ENCODE assay signal across 10 cellular contexts in genomic region chr10:44963772-44964633, GRCh38. TPM values are rescaled to one million over a fixed set of nuclear protein-coding genes. Genes with fewer than 3 reads are reported as not detected.
DNase-seq lines count a peak whose midpoint lies in the region; ATAC-seq and TF ChIP-seq lines count a peak whose summit lies in the region.
"Had no signal": no experiment of that assay in that cellular context is flagged by ENCODE, and none has a peak within 500 bp of the region (broad histone marks: within the 10 kb centered on the region; RNA-seq: fewer than 3 reads in every experiment).

No MANE protein-coding gene starts in this region.

- WGBS in HUES64, result 49% methylated on average over 15 of the region's 15 CpGs
- 35 to 39% methylated on average over 15 of the region's 15 CpGs for WGBS in ectodermal cell, 2 experiments

- H3K27me3 ChIP-seq in AG04450 (ENCODE audit: control insufficient read depth, insufficient read depth, low read length), result no peaks in the 10 kb centered on the region
- H3K27me3 ChIP-seq in HUES64 (ENCODE audit: insufficient read depth, low read length), result peaks cover 10% of the 10 kb centered on the region
- peaks cover 9% of the 10 kb centered on the region for H3K27me3 ChIP-seq in ectodermal cell (ENCODE audit: control insufficient read depth, insufficient read depth, low read length, poor library complexity, severe bottlenecking)

- intact Hi-C loops in natural killer cell (cut with micrococcal nuclease), result no loop called here

- H3K4me3 Mint-ChIP-seq in natural killer cell, result peak overlapping the region; percentile 72

- H3K27ac Mint-ChIP-seq in natural killer cell, result peak overlapping the region; percentile 75 to 92
- H3K27ac Mint-ChIP-seq: CD4-positive, CD25-positive, alpha-beta regulatory T cell had no signal

- H3K27ac ChIP-seq in AG04450 (ENCODE audit: low read depth, low read length) (peak overlapping the region; percentile 31), HUES64 (ENCODE audit: low read depth, low read length) (peak overlapping the region; percentile 69), ectodermal cell (ENCODE audit: insufficient read depth, low read depth, low read length, poor library complexity, severe bottlenecking) (peak overlapping the region; percentile 99)

- H3K4me1 Mint-ChIP-seq in natural killer cell, result peaks cover 74 to 87% of the 10 kb centered on the region in 2 donors

- ATAC-seq in natural killer cell (no peak), HG03442 (IDR thresholded peaks at IDR 0.05; ENCODE audit: unreplicated experiment) (no peak), HG03457 (IDR thresholded peaks at IDR 0.05; ENCODE audit: unreplicated experiment) (no peak), HG03354 (IDR thresholded peaks at IDR 0.05; ENCODE audit: poor library complexity, severe bottlenecking, unreplicated experiment) (no peak)

- H3K9me3 ChIP-seq in AG04450 (ENCODE audit: control insufficient read depth, insufficient read depth, low read length), result no peaks in the 10 kb centered on the region; the same call in 1 of the 2 replicates
- no peaks in the 10 kb centered on the region for H3K9me3 ChIP-seq in HUES64 (ENCODE audit: insufficient read depth, low read depth, low read length)
- no peaks in the 10 kb centered on the region for H3K9me3 ChIP-seq in ectodermal cell (ENCODE audit: control insufficient read depth, low read length)

- H3K4me1 ChIP-seq in HUES64 (ENCODE audit: insufficient read depth, low read length), result peaks cover 58% of the 10 kb centered on the region
- peaks cover 55% of the 10 kb centered on the region for H3K4me1 ChIP-seq in ectodermal cell (ENCODE audit: control insufficient read depth, insufficient read depth, low read length)

- TF ChIP-seq CTCF in AG04450 (IDR thresholded peaks at IDR 0.05; ENCODE audit: low read depth, low read length), result no peak
- no peak for TF ChIP-seq CTCF in natural killer cell (IDR thresholded peaks at IDR 0.05)

- DNase-seq in AG04450 (ENCODE audit: low read depth, low spot score) (no peak), natural killer cell (no peak), DMS153 treated with DMSO at 0.1 percent for 48 hours (lab: John Stamatoyannopoulos, UW; ENCODE audit: unreplicated experiment) (no peak)
- DNase-seq: CD4-positive, CD25-positive, alpha-beta regulatory T cell had no signal

- no peaks in the 10 kb centered on the region for H3K36me3 Mint-ChIP-seq in natural killer cell
- H3K36me3 Mint-ChIP-seq: CD4-positive, CD25-positive, alpha-beta regulatory T cell had no signal

- no peaks in the 10 kb centered on the region for H3K9me3 Mint-ChIP-seq in natural killer cell
- H3K9me3 Mint-ChIP-seq: CD4-positive, CD25-positive, alpha-beta regulatory T cell had no signal

- H3K9ac ChIP-seq in HUES64 (ENCODE audit: low read depth, low read length), result peak overlapping the region; percentile 62

- H3K4me3 ChIP-seq in AG04450 (ENCODE audit: low read depth, low read length) (no peak overlapping the region), HUES64 (ENCODE audit: low read length) (0 out of 2 replicates have a peak overlapping the region, but pooled peaks have one; percentile 4), ectodermal cell (ENCODE audit: insufficient read depth, low read depth, low read length) (peak overlapping the region; percentile 4)

- CTCF ChIA-PET in AG04450 (lab: Charles Lee), result interaction anchor here (2.0 to 3.9 kb wide), 2 partner anchors 10 to 31 kb away, joined by 7 to 12 read pairs; no protein-coding TSS in a partner anchor

- H3K36me3 ChIP-seq in HUES64 (ENCODE audit: insufficient read depth, low read length) (no peaks in the 10 kb centered on the region), ectodermal cell (ENCODE audit: control insufficient read depth, insufficient read depth, low read length) (no peaks in the 10 kb centered on the region)

- no peaks in the 10 kb centered on the region for H3K27me3 Mint-ChIP-seq in natural killer cell (ENCODE audit: low read depth in 2 of 2)
- H3K27me3 Mint-ChIP-seq: CD4-positive, CD25-positive, alpha-beta regulatory T cell had no signal

- POLR2A ChIA-PET in AG04450 (lab: Yijun Ruan, JAX), result interaction anchor here (0.9 kb wide), 1 partner anchor 14 kb away, joined by 4 read pairs; the partner anchor contains the start of gene DEPP1

RNA-seq across cellular contexts. Expression of gene RASSF4, which starts 4.4 kb away (rescaled TPM):
- 11.2 and 13.0 TPM in 2 replicates for polyA plus RNA-seq in AG04450 (2011; rRNA removed)
- 12.9 and 13.1 TPM in 2 replicates for polyA minus RNA-seq in AG04450 (2011; rRNA and poly(A)+ RNA removed)
- 6.7 TPM for polyA plus RNA-seq in HUES64 (2013, experiment 1 of 2)
- polyA plus RNA-seq in HUES64 (2013, experiment 2 of 2), result 7.4 TPM
- 8.1 TPM for polyA plus RNA-seq in ectodermal cell (2013, experiment 1 of 4)
- polyA plus RNA-seq in ectodermal cell (2013, experiment 2 of 4), result 10.0 TPM
- polyA plus RNA-seq in ectodermal cell (2013, experiment 3 of 4), result 11.4 TPM
- polyA plus RNA-seq in ectodermal cell (2013, experiment 4 of 4), result 11.6 TPM
- 100 to 1,000 TPM in 2 of 3 donors, 10 to 100 TPM in 1; 99.8 to 116 (median 104) TPM for total RNA-seq in natural killer cell

RNA-seq across cellular contexts. Expression of gene DEPP1, which starts 14.6 kb away (rescaled TPM):
- polyA plus RNA-seq in AG04450 (2011; rRNA removed), result 31.1 and 50.3 TPM in 2 replicates
- 70.4 and 97.9 TPM in 2 replicates for polyA minus RNA-seq in AG04450 (2011; rRNA and poly(A)+ RNA removed)
- polyA plus RNA-seq in HUES64 (2013, experiment 1 of 2), result 0.75 TPM
- 1.1 TPM for polyA plus RNA-seq in HUES64 (2013, experiment 2 of 2)
- 0.24 TPM for polyA plus RNA-seq in ectodermal cell (2013, experiment 1 of 4)
- polyA plus RNA-seq in ectodermal cell (2013, experiment 2 of 4), result 0.48 TPM
- 0.27 TPM for polyA plus RNA-seq in ectodermal cell (2013, experiment 3 of 4)
- polyA plus RNA-seq in ectodermal cell (2013, experiment 4 of 4), result 0.49 TPM
- not detected for total RNA-seq in natural killer cell
- polyA plus RNA-seq: CD4-positive, CD25-positive, alpha-beta regulatory T cell had no signal

RNA-seq across cellular contexts. Expression of gene ZNF22, which starts 36.7 kb away (rescaled TPM):
- 17.4 and 23.4 TPM in 2 replicates for polyA plus RNA-seq in AG04450 (2011; rRNA removed)
- polyA minus RNA-seq in AG04450 (2011; rRNA and poly(A)+ RNA removed), result 4.7 and 7.9 TPM in 2 replicates
- 41.8 TPM for polyA plus RNA-seq in HUES64 (2013, experiment 1 of 2)
- 51.5 TPM for polyA plus RNA-seq in HUES64 (2013, experiment 2 of 2)
- 64.6 TPM for polyA plus RNA-seq in ectodermal cell (2013, experiment 1 of 4)
- 68.9 TPM for polyA plus RNA-seq in ectodermal cell (2013, experiment 2 of 4)
- polyA plus RNA-seq in ectodermal cell (2013, experiment 3 of 4), result 62.8 TPM
- 68.1 TPM for polyA plus RNA-seq in ectodermal cell (2013, experiment 4 of 4)
- 10 to 100 TPM; 24.2 to 31.8 (median 25.0) TPM for total RNA-seq in natural killer cell

RNA-seq across cellular contexts. Expression of gene TMEM72, which starts 52.9 kb away (rescaled TPM):
- polyA plus RNA-seq in AG04450 (2011; rRNA removed), result not detected in 2 replicates
- polyA minus RNA-seq in AG04450 (2011; rRNA and poly(A)+ RNA removed), result not detected in 2 replicates
- 0.05 TPM for polyA plus RNA-seq in HUES64 (2013, experiment 1 of 2)
- not detected for polyA plus RNA-seq in HUES64 (2013, experiment 2 of 2)
- polyA plus RNA-seq in ectodermal cell (2013, experiment 1 of 4), result 0.54 TPM
- polyA plus RNA-seq in ectodermal cell (2013, experiment 2 of 4), result 0.18 TPM
- polyA plus RNA-seq in ectodermal cell (2013, experiment 3 of 4), result not detected
- polyA plus RNA-seq in ectodermal cell (2013, experiment 4 of 4), result 0.08 TPM
- not detected for total RNA-seq in natural killer cell
- total RNA-seq: CD4-positive, CD25-positive, alpha-beta regulatory T cell; SK-MEL-5 had no signal
- polyA plus RNA-seq: CD4-positive, CD25-positive, alpha-beta regulatory T cell had no signal

Comparison
In these comparisons a context has a peak if more than half of its experiments do, and no peak if none do; other contexts are left out.
1. H3K27ac ChIP-seq: peak in every context shown above with its lines; median percentile 99 in ectodermal cell; 69 in HUES64; 31 in AG04450.